ENCODE assay signal across 1 cellular context in genomic region chr1:154874465-154874864, GRCh38.
TF ChIP-seq lines count a peak whose summit lies in the region.

No MANE protein-coding gene starts in this region.

TF ChIP-seq in GM12878, 131 proteins besides CTCF, POLR2A, EP300 and RAD21 (continues in another document):
- TF ChIP-seq RB1 (IDR thresholded peaks at IDR 0.05; ENCODE audit: borderline replicate concordance) (no peak), BHLHE40 (IDR thresholded peaks at IDR 0.05; ENCODE audit: borderline replicate concordance in 1 of 2, low read depth in 2 of 2, low read length in 1 of 2) (no peak), ATF7 (IDR thresholded peaks at IDR 0.05; ENCODE audit: low read depth) (peak; percentile 97), MXI1 (IDR thresholded peaks at IDR 0.05; ENCODE audit: low read depth, low read length) (peak; percentile 24; the same call in 1 of the 2 replicates), PRDM15 (CRISPR knock-in tag; IDR thresholded peaks at IDR 0.05) (no peak), MTA2 (IDR thresholded peaks at IDR 0.05; ENCODE audit: low read depth) (0 out of 2 replicates have a peak, but pooled peaks have one; percentile 27), EED (IDR thresholded peaks at IDR 0.05; ENCODE audit: low read depth) (peak; percentile 40; the same call in 1 of the 2 replicates), USF2 (IDR thresholded peaks at IDR 0.05; ENCODE audit: borderline replicate concordance, low read depth, low read length) (peak; percentile 64), IRF4 (IDR thresholded peaks at IDR 0.05; ENCODE audit: low read depth, low read length) (peak; percentile 26; the same call in 1 of the 2 replicates), JUND (IDR thresholded peaks at IDR 0.05; ENCODE audit: low read depth, low read length) (0 out of 2 replicates have a peak, but pooled peaks have one; percentile 38), NRF1 (conservative IDR thresholded peaks at IDR 0.05; ENCODE audit: low read depth, low read length) (no peak), SMAD5 (IDR thresholded peaks at IDR 0.05; ENCODE audit: low read depth) (no peak), FOXK2 (IDR thresholded peaks at IDR 0.05) (no peak), BACH1 (IDR thresholded peaks at IDR 0.05; ENCODE audit: borderline replicate concordance) (no peak), DPF2 (IDR thresholded peaks at IDR 0.05) (peak; percentile 66), NFYA (IDR thresholded peaks at IDR 0.05; ENCODE audit: borderline replicate concordance, low read depth, low read length) (no peak), KLF5 (IDR thresholded peaks at IDR 0.05; ENCODE audit: partially characterized antibody) (peak; percentile 29), ZBED1 (IDR thresholded peaks at IDR 0.05; ENCODE audit: borderline replicate concordance) (0 out of 2 replicates have a peak, but pooled peaks have one; percentile 51), ZNF274 (IDR thresholded peaks at IDR 0.05; ENCODE audit: insufficient read depth, insufficient read length) (no peak), SPI1 (IDR thresholded peaks at IDR 0.05; ENCODE audit: borderline replicate concordance, insufficient read depth, low read depth, low read length) (no peak), RFX5 (IDR thresholded peaks at IDR 0.05; ENCODE audit: low read depth, low read length) (no peak), CBX5 (IDR thresholded peaks at IDR 0.05; ENCODE audit: low read depth) (no peak), SP1 (IDR thresholded peaks at IDR 0.05; ENCODE audit: low read depth, low read length) (no peak), EGR1 (IDR thresholded peaks at IDR 0.05; ENCODE audit: borderline replicate concordance in 1 of 2, low read depth in 2 of 2, low read length in 2 of 2) (no peak), BCL3 (IDR thresholded peaks at IDR 0.05; ENCODE audit: borderline replicate concordance, insufficient read depth, low read depth, low read length, poor library complexity, severe bottlenecking) (no peak), NR2F1 (conservative IDR thresholded peaks at IDR 0.05) (peak; percentile 41; the same call in 1 of the 2 replicates), ZSCAN29 (IDR thresholded peaks at IDR 0.05) (no peak), STAT3 (IDR thresholded peaks at IDR 0.05; ENCODE audit: low read depth, low read length) (no peak), SIN3A (IDR thresholded peaks at IDR 0.05; ENCODE audit: low read depth, low read length) (no peak), ZNF384 (IDR thresholded peaks at IDR 0.05; ENCODE audit: borderline replicate concordance, low read depth, low read length) (no peak), HDAC2 (IDR thresholded peaks at IDR 0.05) (no peak), SMAD1 (IDR thresholded peaks at IDR 0.05; ENCODE audit: low read depth, partially characterized antibody) (no peak), FOS (IDR thresholded peaks at IDR 0.05; ENCODE audit: borderline replicate concordance, extremely low read depth, insufficient read length) (no peak), CHD1 (IDR thresholded peaks at IDR 0.05; ENCODE audit: low read depth, low read length) (no peak), MLLT1 (IDR thresholded peaks at IDR 0.05) (0 out of 2 replicates have a peak, but pooled peaks have one; percentile 27), PAX5 (IDR thresholded peaks at IDR 0.05; ENCODE audit: borderline replicate concordance, low read depth, low read length) (peak; percentile 70), POLR2AphosphoS5 (IDR thresholded peaks at IDR 0.05; ENCODE audit: low read length) (no peak), NBN (IDR thresholded peaks at IDR 0.05) (peak; percentile 73), POLR2AphosphoS2 (IDR thresholded peaks at IDR 0.05; ENCODE audit: low read depth, low read length) (no peak), NFXL1 (IDR thresholded peaks at IDR 0.05; ENCODE audit: borderline replicate concordance) (no peak), SREBF1 (IDR thresholded peaks at IDR 0.05; ENCODE audit: low read length) (no peak), IRF3 (IDR thresholded peaks at IDR 0.05) (no peak), ZNF24 (IDR thresholded peaks at IDR 0.05) (no peak), CBX3 (IDR thresholded peaks at IDR 0.05; ENCODE audit: borderline replicate concordance, low read depth) (no peak), IKZF1 (conservative IDR thresholded peaks at IDR 0.05) (peak; percentile 77), TCF12 (IDR thresholded peaks at IDR 0.05; ENCODE audit: low read depth, low read length) (0 out of 2 replicates have a peak, but pooled peaks have one; percentile 56), STAT1 (conservative IDR thresholded peaks at IDR 0.05) (no peak), RAD51 (IDR thresholded peaks at IDR 0.05) (no peak), PAX8 (IDR thresholded peaks at IDR 0.05) (no peak), ZNF207 (IDR thresholded peaks at IDR 0.05; ENCODE audit: borderline replicate concordance) (no peak), POU2F2 (IDR thresholded peaks at IDR 0.05; ENCODE audit: borderline replicate concordance, low read depth, low read length) (no peak), IKZF2 (IDR thresholded peaks at IDR 0.05) (peak; percentile 46 to 71; a peak in 2 of 4 replicates), MYB (IDR thresholded peaks at IDR 0.05; ENCODE audit: borderline replicate concordance, low read depth, low read length) (no peak), HCFC1 (IDR thresholded peaks at IDR 0.05; ENCODE audit: low read length) (no peak)
- TF ChIP-seq, protein P1, sequence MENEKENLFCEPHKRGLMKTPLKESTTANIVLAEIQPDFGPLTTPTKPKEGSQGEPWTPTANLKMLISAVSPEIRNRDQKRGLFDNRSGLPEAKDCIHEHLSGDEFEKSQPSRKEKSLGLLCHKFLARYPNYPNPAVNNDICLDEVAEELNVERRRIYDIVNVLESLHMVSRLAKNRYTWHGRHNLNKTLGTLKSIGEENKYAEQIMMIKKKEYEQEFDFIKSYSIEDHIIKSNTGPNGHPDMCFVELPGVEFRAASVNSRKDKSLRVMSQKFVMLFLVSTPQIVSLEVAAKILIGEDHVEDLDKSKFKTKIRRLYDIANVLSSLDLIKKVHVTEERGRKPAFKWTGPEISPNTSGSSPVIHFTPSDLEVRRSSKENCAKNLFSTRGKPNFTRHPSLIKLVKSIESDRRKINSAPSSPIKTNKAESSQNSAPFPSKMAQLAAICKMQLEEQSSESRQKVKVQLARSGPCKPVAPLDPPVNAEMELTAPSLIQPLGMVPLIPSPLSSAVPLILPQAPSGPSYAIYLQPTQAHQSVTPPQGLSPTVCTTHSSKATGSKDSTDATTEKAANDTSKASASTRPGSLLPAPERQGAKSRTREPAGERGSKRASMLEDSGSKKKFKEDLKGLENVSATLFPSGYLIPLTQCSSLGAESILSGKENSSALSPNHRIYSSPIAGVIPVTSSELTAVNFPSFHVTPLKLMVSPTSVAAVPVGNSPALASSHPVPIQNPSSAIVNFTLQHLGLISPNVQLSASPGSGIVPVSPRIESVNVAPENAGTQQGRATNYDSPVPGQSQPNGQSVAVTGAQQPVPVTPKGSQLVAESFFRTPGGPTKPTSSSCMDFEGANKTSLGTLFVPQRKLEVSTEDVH (IDR thresholded peaks at IDR 0.05; ENCODE audit: low read depth, partially characterized antibody): no peak
- TF ChIP-seq, protein P2, sequence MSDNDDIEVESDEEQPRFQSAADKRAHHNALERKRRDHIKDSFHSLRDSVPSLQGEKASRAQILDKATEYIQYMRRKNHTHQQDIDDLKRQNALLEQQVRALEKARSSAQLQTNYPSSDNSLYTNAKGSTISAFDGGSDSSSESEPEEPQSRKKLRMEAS (IDR thresholded peaks at IDR 0.05; ENCODE audit: low read depth, low read length): no peak
- TF ChIP-seq, protein P3, sequence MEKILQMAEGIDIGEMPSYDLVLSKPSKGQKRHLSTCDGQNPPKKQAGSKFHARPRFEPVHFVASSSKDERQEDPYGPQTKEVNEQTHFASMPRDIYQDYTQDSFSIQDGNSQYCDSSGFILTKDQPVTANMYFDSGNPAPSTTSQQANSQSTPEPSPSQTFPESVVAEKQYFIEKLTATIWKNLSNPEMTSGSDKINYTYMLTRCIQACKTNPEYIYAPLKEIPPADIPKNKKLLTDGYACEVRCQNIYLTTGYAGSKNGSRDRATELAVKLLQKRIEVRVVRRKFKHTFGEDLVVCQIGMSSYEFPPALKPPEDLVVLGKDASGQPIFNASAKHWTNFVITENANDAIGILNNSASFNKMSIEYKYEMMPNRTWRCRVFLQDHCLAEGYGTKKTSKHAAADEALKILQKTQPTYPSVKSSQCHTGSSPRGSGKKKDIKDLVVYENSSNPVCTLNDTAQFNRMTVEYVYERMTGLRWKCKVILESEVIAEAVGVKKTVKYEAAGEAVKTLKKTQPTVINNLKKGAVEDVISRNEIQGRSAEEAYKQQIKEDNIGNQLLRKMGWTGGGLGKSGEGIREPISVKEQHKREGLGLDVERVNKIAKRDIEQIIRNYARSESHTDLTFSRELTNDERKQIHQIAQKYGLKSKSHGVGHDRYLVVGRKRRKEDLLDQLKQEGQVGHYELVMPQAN (conservative IDR thresholded peaks at IDR 0.05): no peak
